In the genomic region with DNA sequence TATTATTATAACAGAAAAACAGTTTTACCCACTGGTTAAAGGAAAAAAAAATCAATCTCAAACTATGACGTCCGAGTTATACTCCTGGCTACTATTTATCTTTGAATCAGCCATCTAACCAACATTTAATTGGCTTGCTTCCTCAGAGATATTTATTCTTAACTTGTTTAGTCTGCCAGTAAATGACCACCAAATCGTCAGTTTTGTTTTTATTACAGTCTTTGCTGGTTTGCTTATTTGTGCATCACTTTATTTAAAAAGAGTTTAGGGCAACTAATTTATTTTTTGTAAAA, we compare ENCODE assay signal across 16 cellular contexts.
"Had no signal": no experiment of that assay in that cellular context is flagged by ENCODE, and none has a peak within 500 bp of the region (broad histone marks: within the 10 kb centered on the region; RNA-seq: fewer than 3 reads in every experiment).

No MANE protein-coding gene starts in this region.

- H3K27me3 ChIP-seq: heart left ventricle, stomach, thyroid gland had no signal

- H3K9me3 Mint-ChIP-seq: activated CD8-positive, alpha-beta T cell treated with anti-CD3 and anti-CD28 coated beads for 36 hours; activated naive CD8-positive, alpha-beta T cell treated with anti-CD3 and anti-CD28 coated beads, Interleukin-2, amount 50 U/mL, for 24 hours; activated T-helper 1 cell treated with anti-CD3 and anti-CD28 coated beads, Interleukin-12 subunit alpha, Interleukin-12 subunit beta, Interleukin-2, Interleukin-4 antibody, amounts not matched to agents 30 ng/mL and 10 ng/mL and 1 ng/mL, durations not matched to agents 14 hours and 24 hours and 36 hours; memory B cell had no signal

- H3K4me1 Mint-ChIP-seq: activated naive CD8-positive, alpha-beta T cell treated with anti-CD3 and anti-CD28 coated beads, Interleukin-2, amount 50 U/mL, for 24 hours; memory B cell had no signal

- H3K27ac Mint-ChIP-seq: activated CD8-positive, alpha-beta T cell treated with anti-CD3 and anti-CD28 coated beads for 36 hours; activated naive CD8-positive, alpha-beta T cell treated with anti-CD3 and anti-CD28 coated beads, Interleukin-2, amount 50 U/mL, for 24 hours; activated T-helper 1 cell treated with anti-CD3 and anti-CD28 coated beads, Interleukin-12 subunit alpha, Interleukin-12 subunit beta, Interleukin-2, Interleukin-4 antibody, amounts not matched to agents 30 ng/mL and 10 ng/mL and 1 ng/mL, durations not matched to agents 14 hours and 24 hours and 36 hours; memory B cell had no signal

- H3K36me3 ChIP-seq: heart left ventricle, left ventricle myocardium inferior, stomach, thyroid gland had no signal

- ATAC-seq: activated naive CD8-positive, alpha-beta T cell treated with anti-CD3 and anti-CD28 coated beads, Interleukin-2, amount 50 U/mL, for 24 hours had no signal

- H3K4me3 ChIP-seq: coronary artery, heart left ventricle, left ventricle myocardium inferior, stomach, thyroid gland had no signal

- DNase-seq: activated CD4-positive, alpha-beta T cell treated with anti-CD3 and anti-CD28 coated beads for 1 hour; activated CD8-positive, alpha-beta memory T cell treated with anti-CD3 and anti-CD28 coated beads, Interleukin-2, amount 50 U/mL, for 48 hours; activated naive CD4-positive, alpha-beta T cell; central memory CD4-positive, alpha-beta T cell; effector CD8-positive, alpha-beta T cell; heart left ventricle; left ventricle myocardium inferior; stimulated activated CD4-positive, alpha-beta T cell treated with anti-CD3 and anti-CD28 coated beads, Interleukin-4, amount 100 ng/mL, for 4 hours; stomach; T-helper 9 cell had no signal

- H3K9me3 ChIP-seq: heart left ventricle, left ventricle myocardium inferior, stomach, thyroid gland had no signal

- H3K27ac ChIP-seq: thyroid gland had no signal

- H3K36me3 Mint-ChIP-seq: memory B cell had no signal

- H3K4me3 Mint-ChIP-seq: activated CD8-positive, alpha-beta T cell treated with anti-CD3 and anti-CD28 coated beads for 36 hours; activated naive CD8-positive, alpha-beta T cell treated with anti-CD3 and anti-CD28 coated beads, Interleukin-2, amount 50 U/mL, for 24 hours; activated T-helper 1 cell treated with anti-CD3 and anti-CD28 coated beads, Interleukin-12 subunit alpha, Interleukin-12 subunit beta, Interleukin-2, Interleukin-4 antibody, amounts not matched to agents 30 ng/mL and 10 ng/mL and 1 ng/mL, durations not matched to agents 14 hours and 24 hours and 36 hours; memory B cell had no signal

- H3K27me3 Mint-ChIP-seq: activated naive CD8-positive, alpha-beta T cell treated with anti-CD3 and anti-CD28 coated beads, Interleukin-2, amount 50 U/mL, for 24 hours had no signal
